Comparison of ENCODE assay signal across 1 cellular context in the genomic region with DNA sequence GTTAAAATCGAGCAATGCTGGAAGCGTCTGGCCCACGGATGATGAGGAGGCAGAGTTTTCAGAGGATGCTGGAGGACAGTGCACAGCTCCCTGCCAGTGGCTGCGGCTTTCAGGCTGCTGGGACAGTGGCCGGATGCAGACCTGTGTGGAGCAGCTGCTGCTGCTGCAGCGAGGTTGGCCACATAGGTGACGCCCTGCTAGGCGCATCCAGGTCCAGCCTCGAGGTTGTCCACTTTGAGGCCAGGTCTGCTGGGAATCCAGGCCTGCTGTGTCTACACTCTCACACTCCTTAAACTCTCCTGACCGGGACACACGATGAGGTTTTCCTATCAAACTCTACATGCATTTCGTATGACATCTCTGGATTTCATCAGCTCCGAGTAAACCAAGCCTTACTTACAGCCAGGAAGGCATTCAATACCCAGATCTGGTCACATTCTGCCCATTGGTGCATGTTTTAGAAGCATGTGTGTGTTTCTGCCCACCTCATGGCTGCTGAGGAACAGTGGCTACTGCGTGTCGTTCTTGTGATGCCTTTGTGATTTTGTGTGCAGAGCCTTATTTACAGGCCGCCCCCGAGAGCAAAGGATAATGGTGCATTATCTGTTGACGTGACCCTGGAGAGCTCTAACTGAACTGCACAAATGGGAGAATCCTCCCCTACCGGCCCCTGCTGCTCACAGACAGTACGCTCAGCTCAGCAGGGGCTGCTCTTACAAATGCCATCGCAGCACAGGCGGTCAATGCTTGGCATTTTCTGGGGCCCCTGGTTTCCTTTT.
TF ChIP-seq lines count a peak whose summit lies in the region.

No MANE protein-coding gene starts in this region.

TF ChIP-seq in HepG2, 621 proteins besides CTCF, POLR2A, EP300 and RAD21 (continued from another document and continues in another):
- TF ChIP-seq NFYB (CRISPR knock-in tag; IDR thresholded peaks at IDR 0.05), result no peak
- TF ChIP-seq SIX1 (CRISPR knock-in tag; IDR thresholded peaks at IDR 0.05; ENCODE audit: borderline replicate concordance), result no peak
- no peak for TF ChIP-seq ZKSCAN5 (CRISPR knock-in tag; IDR thresholded peaks at IDR 0.05)
- TF ChIP-seq ZMYM2 (CRISPR knock-in tag; IDR thresholded peaks at IDR 0.05), result no peak
- TF ChIP-seq ZNF101 (CRISPR knock-in tag; IDR thresholded peaks at IDR 0.05; ENCODE audit: borderline replicate concordance, low read depth), result no peak
- TF ChIP-seq CCDC6 (CRISPR knock-in tag; IDR thresholded peaks at IDR 0.05), result 0 out of 2 replicates have a peak, but pooled peaks have one; percentile 46
- TF ChIP-seq ZNF792 (CRISPR knock-in tag; IDR thresholded peaks at IDR 0.05), result no peak
- TF ChIP-seq ZNF746 (CRISPR knock-in tag; IDR thresholded peaks at IDR 0.05), result no peak
- no peak for TF ChIP-seq ZNF510 (CRISPR knock-in tag; IDR thresholded peaks at IDR 0.05; ENCODE audit: low read depth)
- no peak for TF ChIP-seq SKI (IDR thresholded peaks at IDR 0.05; ENCODE audit: partially characterized antibody)
- no peak for TF ChIP-seq ZNF17 (CRISPR knock-in tag; IDR thresholded peaks at IDR 0.05)
- TF ChIP-seq, protein P1, sequence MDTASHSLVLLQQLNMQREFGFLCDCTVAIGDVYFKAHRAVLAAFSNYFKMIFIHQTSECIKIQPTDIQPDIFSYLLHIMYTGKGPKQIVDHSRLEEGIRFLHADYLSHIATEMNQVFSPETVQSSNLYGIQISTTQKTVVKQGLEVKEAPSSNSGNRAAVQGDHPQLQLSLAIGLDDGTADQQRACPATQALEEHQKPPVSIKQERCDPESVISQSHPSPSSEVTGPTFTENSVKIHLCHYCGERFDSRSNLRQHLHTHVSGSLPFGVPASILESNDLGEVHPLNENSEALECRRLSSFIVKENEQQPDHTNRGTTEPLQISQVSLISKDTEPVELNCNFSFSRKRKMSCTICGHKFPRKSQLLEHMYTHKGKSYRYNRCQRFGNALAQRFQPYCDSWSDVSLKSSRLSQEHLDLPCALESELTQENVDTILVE (CRISPR knock-in tag; IDR thresholded peaks at IDR 0.05), result no peak
- no peak for TF ChIP-seq SRF (IDR thresholded peaks at IDR 0.05; ENCODE audit: low read depth, low read length)
- TF ChIP-seq PPARG (CRISPR knock-in tag; conservative IDR thresholded peaks at IDR 0.05), result 0 out of 2 replicates have a peak, but pooled peaks have one; percentile 22
- TF ChIP-seq, protein P2, sequence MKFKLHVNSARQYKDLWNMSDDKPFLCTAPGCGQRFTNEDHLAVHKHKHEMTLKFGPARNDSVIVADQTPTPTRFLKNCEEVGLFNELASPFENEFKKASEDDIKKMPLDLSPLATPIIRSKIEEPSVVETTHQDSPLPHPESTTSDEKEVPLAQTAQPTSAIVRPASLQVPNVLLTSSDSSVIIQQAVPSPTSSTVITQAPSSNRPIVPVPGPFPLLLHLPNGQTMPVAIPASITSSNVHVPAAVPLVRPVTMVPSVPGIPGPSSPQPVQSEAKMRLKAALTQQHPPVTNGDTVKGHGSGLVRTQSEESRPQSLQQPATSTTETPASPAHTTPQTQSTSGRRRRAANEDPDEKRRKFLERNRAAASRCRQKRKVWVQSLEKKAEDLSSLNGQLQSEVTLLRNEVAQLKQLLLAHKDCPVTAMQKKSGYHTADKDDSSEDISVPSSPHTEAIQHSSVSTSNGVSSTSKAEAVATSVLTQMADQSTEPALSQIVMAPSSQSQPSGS (CRISPR knock-in tag; IDR thresholded peaks at IDR 0.05), result 0 out of 2 replicates have a peak, but pooled peaks have one; percentile 17
- TF ChIP-seq, protein P3, sequence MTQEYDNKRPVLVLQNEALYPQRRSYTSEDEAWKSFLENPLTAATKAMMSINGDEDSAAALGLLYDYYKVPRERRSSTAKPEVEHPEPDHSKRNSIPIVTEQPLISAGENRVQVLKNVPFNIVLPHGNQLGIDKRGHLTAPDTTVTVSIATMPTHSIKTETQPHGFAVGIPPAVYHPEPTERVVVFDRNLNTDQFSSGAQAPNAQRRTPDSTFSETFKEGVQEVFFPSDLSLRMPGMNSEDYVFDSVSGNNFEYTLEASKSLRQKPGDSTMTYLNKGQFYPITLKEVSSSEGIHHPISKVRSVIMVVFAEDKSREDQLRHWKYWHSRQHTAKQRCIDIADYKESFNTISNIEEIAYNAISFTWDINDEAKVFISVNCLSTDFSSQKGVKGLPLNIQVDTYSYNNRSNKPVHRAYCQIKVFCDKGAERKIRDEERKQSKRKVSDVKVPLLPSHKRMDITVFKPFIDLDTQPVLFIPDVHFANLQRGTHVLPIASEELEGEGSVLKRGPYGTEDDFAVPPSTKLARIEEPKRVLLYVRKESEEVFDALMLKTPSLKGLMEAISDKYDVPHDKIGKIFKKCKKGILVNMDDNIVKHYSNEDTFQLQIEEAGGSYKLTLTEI (CRISPR knock-in tag; conservative IDR thresholded peaks at IDR 0.05), result no peak
- no peak for TF ChIP-seq DNMT3B (CRISPR knock-in tag; conservative IDR thresholded peaks at IDR 0.05)
- TF ChIP-seq HOXD1 (CRISPR knock-in tag; IDR thresholded peaks at IDR 0.05), result no peak
- TF ChIP-seq, protein P4, sequence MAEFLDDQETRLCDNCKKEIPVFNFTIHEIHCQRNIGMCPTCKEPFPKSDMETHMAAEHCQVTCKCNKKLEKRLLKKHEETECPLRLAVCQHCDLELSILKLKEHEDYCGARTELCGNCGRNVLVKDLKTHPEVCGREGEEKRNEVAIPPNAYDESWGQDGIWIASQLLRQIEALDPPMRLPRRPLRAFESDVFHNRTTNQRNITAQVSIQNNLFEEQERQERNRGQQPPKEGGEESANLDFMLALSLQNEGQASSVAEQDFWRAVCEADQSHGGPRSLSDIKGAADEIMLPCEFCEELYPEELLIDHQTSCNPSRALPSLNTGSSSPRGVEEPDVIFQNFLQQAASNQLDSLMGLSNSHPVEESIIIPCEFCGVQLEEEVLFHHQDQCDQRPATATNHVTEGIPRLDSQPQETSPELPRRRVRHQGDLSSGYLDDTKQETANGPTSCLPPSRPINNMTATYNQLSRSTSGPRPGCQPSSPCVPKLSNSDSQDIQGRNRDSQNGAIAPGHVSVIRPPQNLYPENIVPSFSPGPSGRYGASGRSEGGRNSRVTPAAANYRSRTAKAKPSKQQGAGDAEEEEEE (CRISPR knock-in tag; IDR thresholded peaks at IDR 0.05; ENCODE audit: borderline replicate concordance), result no peak
- TF ChIP-seq ZNF143 (CRISPR knock-in tag; IDR thresholded peaks at IDR 0.05), result no peak
- no peak for TF ChIP-seq PRMT3 (CRISPR knock-in tag; IDR thresholded peaks at IDR 0.05; ENCODE audit: borderline replicate concordance, low read depth)
- TF ChIP-seq, protein P5, sequence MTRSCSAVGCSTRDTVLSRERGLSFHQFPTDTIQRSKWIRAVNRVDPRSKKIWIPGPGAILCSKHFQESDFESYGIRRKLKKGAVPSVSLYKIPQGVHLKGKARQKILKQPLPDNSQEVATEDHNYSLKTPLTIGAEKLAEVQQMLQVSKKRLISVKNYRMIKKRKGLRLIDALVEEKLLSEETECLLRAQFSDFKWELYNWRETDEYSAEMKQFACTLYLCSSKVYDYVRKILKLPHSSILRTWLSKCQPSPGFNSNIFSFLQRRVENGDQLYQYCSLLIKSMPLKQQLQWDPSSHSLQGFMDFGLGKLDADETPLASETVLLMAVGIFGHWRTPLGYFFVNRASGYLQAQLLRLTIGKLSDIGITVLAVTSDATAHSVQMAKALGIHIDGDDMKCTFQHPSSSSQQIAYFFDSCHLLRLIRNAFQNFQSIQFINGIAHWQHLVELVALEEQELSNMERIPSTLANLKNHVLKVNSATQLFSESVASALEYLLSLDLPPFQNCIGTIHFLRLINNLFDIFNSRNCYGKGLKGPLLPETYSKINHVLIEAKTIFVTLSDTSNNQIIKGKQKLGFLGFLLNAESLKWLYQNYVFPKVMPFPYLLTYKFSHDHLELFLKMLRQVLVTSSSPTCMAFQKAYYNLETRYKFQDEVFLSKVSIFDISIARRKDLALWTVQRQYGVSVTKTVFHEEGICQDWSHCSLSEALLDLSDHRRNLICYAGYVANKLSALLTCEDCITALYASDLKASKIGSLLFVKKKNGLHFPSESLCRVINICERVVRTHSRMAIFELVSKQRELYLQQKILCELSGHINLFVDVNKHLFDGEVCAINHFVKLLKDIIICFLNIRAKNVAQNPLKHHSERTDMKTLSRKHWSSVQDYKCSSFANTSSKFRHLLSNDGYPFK (CRISPR knock-in tag; IDR thresholded peaks at IDR 0.05; ENCODE audit: borderline replicate concordance), result no peak
- TF ChIP-seq ELF4 (CRISPR knock-in tag; IDR thresholded peaks at IDR 0.05; ENCODE audit: borderline replicate concordance), result no peak
- TF ChIP-seq, protein P6, sequence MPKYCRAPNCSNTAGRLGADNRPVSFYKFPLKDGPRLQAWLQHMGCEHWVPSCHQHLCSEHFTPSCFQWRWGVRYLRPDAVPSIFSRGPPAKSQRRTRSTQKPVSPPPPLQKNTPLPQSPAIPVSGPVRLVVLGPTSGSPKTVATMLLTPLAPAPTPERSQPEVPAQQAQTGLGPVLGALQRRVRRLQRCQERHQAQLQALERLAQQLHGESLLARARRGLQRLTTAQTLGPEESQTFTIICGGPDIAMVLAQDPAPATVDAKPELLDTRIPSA (CRISPR knock-in tag; IDR thresholded peaks at IDR 0.05; ENCODE audit: borderline replicate concordance), result 0 out of 2 replicates have a peak, but pooled peaks have one; percentile 51
- TF ChIP-seq, protein P7, sequence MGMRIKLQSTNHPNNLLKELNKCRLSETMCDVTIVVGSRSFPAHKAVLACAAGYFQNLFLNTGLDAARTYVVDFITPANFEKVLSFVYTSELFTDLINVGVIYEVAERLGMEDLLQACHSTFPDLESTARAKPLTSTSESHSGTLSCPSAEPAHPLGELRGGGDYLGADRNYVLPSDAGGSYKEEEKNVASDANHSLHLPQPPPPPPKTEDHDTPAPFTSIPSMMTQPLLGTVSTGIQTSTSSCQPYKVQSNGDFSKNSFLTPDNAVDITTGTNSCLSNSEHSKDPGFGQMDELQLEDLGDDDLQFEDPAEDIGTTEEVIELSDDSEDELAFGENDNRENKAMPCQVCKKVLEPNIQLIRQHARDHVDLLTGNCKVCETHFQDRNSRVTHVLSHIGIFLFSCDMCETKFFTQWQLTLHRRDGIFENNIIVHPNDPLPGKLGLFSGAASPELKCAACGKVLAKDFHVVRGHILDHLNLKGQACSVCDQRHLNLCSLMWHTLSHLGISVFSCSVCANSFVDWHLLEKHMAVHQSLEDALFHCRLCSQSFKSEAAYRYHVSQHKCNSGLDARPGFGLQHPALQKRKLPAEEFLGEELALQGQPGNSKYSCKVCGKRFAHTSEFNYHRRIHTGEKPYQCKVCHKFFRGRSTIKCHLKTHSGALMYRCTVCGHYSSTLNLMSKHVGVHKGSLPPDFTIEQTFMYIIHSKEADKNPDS (CRISPR knock-in tag; IDR thresholded peaks at IDR 0.05), result no peak
- no peak for TF ChIP-seq ZNF230 (CRISPR knock-in tag; IDR thresholded peaks at IDR 0.05)
- no peak for TF ChIP-seq ZSCAN31 (CRISPR knock-in tag; IDR thresholded peaks at IDR 0.05; ENCODE audit: low read depth)
- no peak for TF ChIP-seq PRPF4 (IDR thresholded peaks at IDR 0.05; ENCODE audit: low read depth, low read length, poor library complexity, severe bottlenecking)
- no peak for TF ChIP-seq ZNF550 (CRISPR knock-in tag; IDR thresholded peaks at IDR 0.05; ENCODE audit: borderline replicate concordance)
- no peak for TF ChIP-seq AHR (CRISPR knock-in tag; IDR thresholded peaks at IDR 0.05)
- 0 out of 2 replicates have a peak, but pooled peaks have one; percentile 58 for TF ChIP-seq ZNF441 (CRISPR knock-in tag; IDR thresholded peaks at IDR 0.05; ENCODE audit: borderline replicate concordance)
- no peak for TF ChIP-seq ZBTB21 (CRISPR knock-in tag; IDR thresholded peaks at IDR 0.05)
- TF ChIP-seq ZNF430 (CRISPR knock-in tag; IDR thresholded peaks at IDR 0.05), result 0 out of 2 replicates have a peak, but pooled peaks have one; percentile 33
- TF ChIP-seq, protein P8, sequence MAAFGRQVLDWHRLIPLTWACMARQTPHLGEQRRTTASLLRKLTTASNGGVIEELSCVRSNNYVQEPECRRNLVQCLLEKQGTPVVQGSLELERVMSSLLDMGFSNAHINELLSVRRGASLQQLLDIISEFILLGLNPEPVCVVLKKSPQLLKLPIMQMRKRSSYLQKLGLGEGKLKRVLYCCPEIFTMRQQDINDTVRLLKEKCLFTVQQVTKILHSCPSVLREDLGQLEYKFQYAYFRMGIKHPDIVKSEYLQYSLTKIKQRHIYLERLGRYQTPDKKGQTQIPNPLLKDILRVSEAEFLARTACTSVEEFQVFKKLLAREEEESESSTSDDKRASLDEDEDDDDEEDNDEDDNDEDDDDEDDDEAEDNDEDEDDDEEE (CRISPR knock-in tag; IDR thresholded peaks at IDR 0.05), result no peak
- TF ChIP-seq, protein P9, sequence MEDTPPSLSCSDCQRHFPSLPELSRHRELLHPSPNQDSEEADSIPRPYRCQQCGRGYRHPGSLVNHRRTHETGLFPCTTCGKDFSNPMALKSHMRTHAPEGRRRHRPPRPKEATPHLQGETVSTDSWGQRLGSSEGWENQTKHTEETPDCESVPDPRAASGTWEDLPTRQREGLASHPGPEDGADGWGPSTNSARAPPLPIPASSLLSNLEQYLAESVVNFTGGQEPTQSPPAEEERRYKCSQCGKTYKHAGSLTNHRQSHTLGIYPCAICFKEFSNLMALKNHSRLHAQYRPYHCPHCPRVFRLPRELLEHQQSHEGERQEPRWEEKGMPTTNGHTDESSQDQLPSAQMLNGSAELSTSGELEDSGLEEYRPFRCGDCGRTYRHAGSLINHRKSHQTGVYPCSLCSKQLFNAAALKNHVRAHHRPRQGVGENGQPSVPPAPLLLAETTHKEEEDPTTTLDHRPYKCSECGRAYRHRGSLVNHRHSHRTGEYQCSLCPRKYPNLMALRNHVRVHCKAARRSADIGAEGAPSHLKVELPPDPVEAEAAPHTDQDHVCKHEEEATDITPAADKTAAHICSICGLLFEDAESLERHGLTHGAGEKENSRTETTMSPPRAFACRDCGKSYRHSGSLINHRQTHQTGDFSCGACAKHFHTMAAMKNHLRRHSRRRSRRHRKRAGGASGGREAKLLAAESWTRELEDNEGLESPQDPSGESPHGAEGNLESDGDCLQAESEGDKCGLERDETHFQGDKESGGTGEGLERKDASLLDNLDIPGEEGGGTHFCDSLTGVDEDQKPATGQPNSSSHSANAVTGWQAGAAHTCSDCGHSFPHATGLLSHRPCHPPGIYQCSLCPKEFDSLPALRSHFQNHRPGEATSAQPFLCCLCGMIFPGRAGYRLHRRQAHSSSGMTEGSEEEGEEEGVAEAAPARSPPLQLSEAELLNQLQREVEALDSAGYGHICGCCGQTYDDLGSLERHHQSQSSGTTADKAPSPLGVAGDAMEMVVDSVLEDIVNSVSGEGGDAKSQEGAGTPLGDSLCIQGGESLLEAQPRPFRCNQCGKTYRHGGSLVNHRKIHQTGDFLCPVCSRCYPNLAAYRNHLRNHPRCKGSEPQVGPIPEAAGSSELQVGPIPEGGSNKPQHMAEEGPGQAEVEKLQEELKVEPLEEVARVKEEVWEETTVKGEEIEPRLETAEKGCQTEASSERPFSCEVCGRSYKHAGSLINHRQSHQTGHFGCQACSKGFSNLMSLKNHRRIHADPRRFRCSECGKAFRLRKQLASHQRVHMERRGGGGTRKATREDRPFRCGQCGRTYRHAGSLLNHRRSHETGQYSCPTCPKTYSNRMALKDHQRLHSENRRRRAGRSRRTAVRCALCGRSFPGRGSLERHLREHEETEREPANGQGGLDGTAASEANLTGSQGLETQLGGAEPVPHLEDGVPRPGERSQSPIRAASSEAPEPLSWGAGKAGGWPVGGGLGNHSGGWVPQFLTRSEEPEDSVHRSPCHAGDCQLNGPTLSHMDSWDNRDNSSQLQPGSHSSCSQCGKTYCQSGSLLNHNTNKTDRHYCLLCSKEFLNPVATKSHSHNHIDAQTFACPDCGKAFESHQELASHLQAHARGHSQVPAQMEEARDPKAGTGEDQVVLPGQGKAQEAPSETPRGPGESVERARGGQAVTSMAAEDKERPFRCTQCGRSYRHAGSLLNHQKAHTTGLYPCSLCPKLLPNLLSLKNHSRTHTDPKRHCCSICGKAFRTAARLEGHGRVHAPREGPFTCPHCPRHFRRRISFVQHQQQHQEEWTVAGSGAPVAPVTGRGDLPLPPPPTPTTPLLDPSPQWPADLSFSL (CRISPR knock-in tag; IDR thresholded peaks at IDR 0.05), result peak; percentile 38; the same call in 1 of the 2 replicates
